Comparison of ENCODE assay signal across 1 cellular context in the genomic region with DNA sequence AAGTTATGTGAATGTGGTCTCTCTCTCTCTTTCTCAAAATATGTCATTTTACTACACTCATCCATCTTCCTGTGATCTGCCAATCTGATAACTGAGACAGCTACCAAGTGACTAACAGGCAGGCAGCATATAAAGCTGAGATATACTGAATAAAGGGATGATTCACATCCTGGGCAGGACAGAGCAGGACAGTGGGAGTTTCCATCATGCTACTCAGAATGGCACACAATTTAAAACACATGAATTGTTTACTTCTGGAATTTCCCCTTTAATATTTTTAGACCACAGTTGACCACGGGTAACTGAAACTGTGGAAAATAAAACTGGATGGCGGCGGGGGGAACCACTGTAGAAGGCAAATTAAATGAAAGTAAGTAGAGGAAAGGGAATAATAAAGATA.
TF ChIP-seq lines count a peak whose summit lies in the region.

No MANE protein-coding gene starts in this region.

TF ChIP-seq in SK-N-SH, 30 proteins besides CTCF, POLR2A, EP300 and RAD21 (continued from another document):
- TF ChIP-seq SIN3A (IDR thresholded peaks at IDR 0.05; ENCODE audit: borderline replicate concordance, low read depth, low read length), result 0 out of 2 replicates have a peak, but pooled peaks have one; percentile 63
- TF ChIP-seq JUND (IDR thresholded peaks at IDR 0.05), result peak; percentile 99
- TF ChIP-seq NRF1 (IDR thresholded peaks at IDR 0.05; ENCODE audit: low read depth, low read length), result no peak
- TF ChIP-seq MXI1 (IDR thresholded peaks at IDR 0.05; ENCODE audit: low read depth, low read length), result no peak
- peak; percentile 54; the same call in 1 of the 2 replicates for TF ChIP-seq RXRA (IDR thresholded peaks at IDR 0.05; ENCODE audit: borderline replicate concordance, low read depth)
- TF ChIP-seq TCF12 (IDR thresholded peaks at IDR 0.05), result peak; percentile 97
